Comparison of ENCODE assay signal across 16 cellular contexts in the genomic region with DNA sequence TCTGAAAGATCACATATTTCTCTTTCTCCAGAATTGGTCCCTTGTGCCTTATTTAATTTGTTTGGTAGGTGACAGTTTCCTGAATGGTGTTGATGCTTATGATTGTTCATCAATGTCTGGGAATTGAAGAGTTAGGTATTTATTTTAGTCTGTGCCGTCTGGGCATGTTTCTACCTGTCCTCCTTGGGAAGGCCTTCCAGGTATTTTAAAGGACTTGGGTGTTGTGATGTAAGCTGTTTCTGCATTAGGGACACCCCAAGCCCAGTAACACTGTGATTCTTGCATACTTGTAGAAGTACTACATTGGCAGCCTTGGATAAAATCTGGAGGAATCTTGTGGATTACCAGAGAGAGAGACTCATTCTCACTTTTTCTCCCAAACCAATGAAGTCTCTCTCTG.
DNase-seq lines count a peak whose midpoint lies in the region; ATAC-seq and TF ChIP-seq lines count a peak whose summit lies in the region.
"Had no signal": no experiment of that assay in that cellular context is flagged by ENCODE, and none has a peak within 500 bp of the region (broad histone marks: within the 10 kb centered on the region; RNA-seq: fewer than 3 reads in every experiment).

No MANE protein-coding gene starts in this region.

- H3K27me3 ChIP-seq in left ventricle myocardium inferior (ENCODE audit: low read depth) (no peaks in the 10 kb centered on the region), mammary epithelial cell (ENCODE audit: insufficient read depth, low read length) (no peaks in the 10 kb centered on the region)

- in situ Hi-C loops in mammary epithelial cell (cut with MboI; ENCODE audit: low sequenced_read_pairs in 2 of 2) = no loop called here

- no peaks in the 10 kb centered on the region for H3K79me2 ChIP-seq in mammary epithelial cell (ENCODE audit: insufficient read depth, low read length)

- no peaks in the 10 kb centered on the region for H4K20me1 ChIP-seq in mammary epithelial cell (ENCODE audit: insufficient read depth, low read length)

- H3K4me1 ChIP-seq in left ventricle myocardium inferior (peaks cover 21% of the 10 kb centered on the region), mammary epithelial cell (ENCODE audit: insufficient read depth, low read length) (peaks cover 7% of the 10 kb centered on the region)
- H3K4me1 ChIP-seq: A549 had no signal

- H2AFZ ChIP-seq in mammary epithelial cell (ENCODE audit: low read depth, low read length) = no peak overlapping the region

- dilution Hi-C loops in mammary epithelial cell (cut with HindIII; ENCODE audit: low sequenced_read_pairs) = no loop called here

- BruUV-seq in mammary epithelial cell (replicated peaks; lab: Mats Ljungman, UMichigan) = no TSS peak

- no peak overlapping the region for H3K9ac ChIP-seq in mammary epithelial cell (ENCODE audit: insufficient read depth, low read length)

- H3K4me3 ChIP-seq in left ventricle myocardium inferior = no peak overlapping the region
- H3K4me3 ChIP-seq in mammary epithelial cell (replicated peaks in 1 of 3; ENCODE audit: insufficient read depth in 1 of 3, low read depth in 2 of 3, low read length in 3 of 3) = no peak overlapping the region
- H3K4me3 ChIP-seq in epithelial cell of esophagus (ENCODE audit: low read length) = no peak overlapping the region
- H3K4me3 ChIP-seq: A549 had no signal

- H3K27ac ChIP-seq in left ventricle myocardium inferior (replicated peaks) (peak overlapping the region; percentile 83), mammary epithelial cell (ENCODE audit: insufficient read depth, low read depth, low read length) (no peak overlapping the region)
- H3K27ac ChIP-seq: A549 had no signal

- no peaks in the 10 kb centered on the region for H3K36me3 ChIP-seq in left ventricle myocardium inferior
- H3K36me3 ChIP-seq in mammary epithelial cell (ENCODE audit: insufficient read depth, low read length) = no peaks in the 10 kb centered on the region

- peaks cover 26% of the 10 kb centered on the region for H3K9me3 ChIP-seq in left ventricle myocardium inferior (replicated peaks)
- H3K9me3 ChIP-seq in mammary epithelial cell (replicated peaks; ENCODE audit: insufficient read depth, low read length) = no peaks in the 10 kb centered on the region
- H3K9me3 ChIP-seq: A549 had no signal

- DNase-seq in left ventricle myocardium inferior = no peak
- DNase-seq in cardiac septum (ENCODE audit: low spot score) = no peak
- DNase-seq in mammary epithelial cell = peak; percentile 11
- DNase-seq in epithelial cell of esophagus (ENCODE audit: low read depth) = peak; percentile 80
- DNase-seq in NCI-H2171 (lab: John Stamatoyannopoulos, UW) = no peak
- DNase-seq: COR-L47, DMS153, DMS79 treated with DMSO at 0.1 percent for 48 hours, EL, GOT3, HCEC 1CT, HFFc6, IMR-90 had no signal

- no peak for ATAC-seq in HG02610 (IDR thresholded peaks at IDR 0.05; ENCODE audit: unreplicated experiment)
- ATAC-seq: A549; CD8-positive, alpha-beta T cell had no signal

- TF ChIP-seq CTCF in left ventricle myocardium inferior (IDR thresholded peaks at IDR 0.05; ENCODE audit: borderline replicate concordance) (no peak), mammary epithelial cell (conservative IDR thresholded peaks at IDR 0.05 in 1 of 2, IDR thresholded peaks at IDR 0.05 in 1 of 2; ENCODE audit: extremely low read depth in 1 of 2, insufficient read depth in 1 of 2, low read depth in 1 of 2, low read length in 2 of 2) (no peak), epithelial cell of esophagus (IDR thresholded peaks at IDR 0.05; ENCODE audit: insufficient read depth, low read depth, low read length, missing control alignments) (no peak)

- intact Hi-C loops in left ventricle myocardium inferior (cut with micrococcal nuclease) (no loop called here), cardiac septum (cut with DNase I) (loop anchor here (10.0 kb wide), 2 partner anchors 121 to 179 kb away; a partner anchor contains a TSS), mammary epithelial cell (cut with micrococcal nuclease) (no loop called here)

- WGBS in mammary epithelial cell (ENCODE audit: low coverage, missing lambda C conversion rate) = 36% methylated on average over 1 of the region's 1 CpG

- CTCF ChIA-PET in mammary epithelial cell (lab: Charles Lee; ENCODE audit: low non-redundant PET) = interaction anchor here (0.5 kb wide), 1 partner anchor 13 kb away, joined by 4 read pairs; no protein-coding TSS in a partner anchor

- H3K4me2 ChIP-seq in mammary epithelial cell (ENCODE audit: insufficient read depth, low read depth, low read length) = no peak overlapping the region
- H3K4me2 ChIP-seq: A549 had no signal

Comparison
In these comparisons a context has a peak if more than half of its experiments do, and no peak if none do; other contexts are left out.
1. DNase-seq: peak in mammary epithelial cell (single experiment) and epithelial cell of esophagus (single experiment); none in left ventricle myocardium inferior (single experiment), cardiac septum (single experiment) and NCI-H2171 (single experiment).